In the genomic region with DNA sequence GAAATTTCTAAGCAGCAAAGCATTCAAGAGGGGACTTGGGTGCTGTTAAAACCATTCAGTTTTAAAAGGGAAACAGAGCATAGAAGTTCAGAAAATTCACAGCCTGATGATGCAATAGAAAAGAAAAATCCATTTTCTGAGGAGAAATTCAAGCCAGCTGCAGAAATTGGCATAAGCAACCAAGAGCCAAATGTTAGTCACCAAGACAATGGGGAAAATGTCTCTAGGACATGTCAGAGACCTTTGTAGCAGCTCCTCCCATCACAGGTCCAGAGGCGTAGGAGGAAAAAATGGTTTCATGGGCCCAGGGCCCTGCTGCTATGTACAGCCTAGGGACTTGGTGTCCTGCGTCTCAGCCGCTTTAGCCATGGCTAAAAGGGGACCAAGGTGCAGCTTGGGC, we compare ENCODE assay signal across 30 cellular contexts. TPM values are rescaled to one million over a fixed set of nuclear protein-coding genes. Genes with fewer than 3 reads are reported as not detected.
"Had no signal": no experiment of that assay in that cellular context is flagged by ENCODE, and none has a peak within 500 bp of the region (broad histone marks: within the 10 kb centered on the region; RNA-seq: fewer than 3 reads in every experiment).

No MANE protein-coding gene starts in this region.

- DNase-seq: activated CD4-positive, alpha-beta T cell treated with anti-CD3 and anti-CD28 coated beads for 36 hours; activated CD4-positive, CD25-positive, alpha-beta regulatory T cell; activated CD8-positive, alpha-beta memory T cell treated with anti-CD3 and anti-CD28 coated beads, Interleukin-2, amount 10 ng/mL, durations not matched to agents 7 days and 5 days; activated CD8-positive, alpha-beta T cell treated with anti-CD3 and anti-CD28 coated beads, Interleukin-2, amount 10 ng/mL, durations not matched to agents 7 days and 5 days; activated naive CD8-positive, alpha-beta T cell treated with anti-CD3 and anti-CD28 coated beads, Interleukin-2, amount 50 U/mL, for 24 hours; activated T-cell treated with anti-CD3 and anti-CD28 coated beads, Interleukin-2, amount 50 U/mL, for 48 hours; body of pancreas; dorsolateral prefrontal cortex; effector memory CD8-positive, alpha-beta T cell; head of caudate nucleus; hippocampal formation; left cardiac atrium; mammary epithelial cell; naive thymus-derived CD8-positive, alpha-beta T cell; nucleus accumbens; pancreas; retina; sigmoid colon; stimulated activated CD4-positive, alpha-beta T cell treated with anti-CD3 and anti-CD28 coated beads, Interleukin-1b, Interleukin-23, amount 100 ng/mL, for 48 hours; stimulated activated CD4-positive, alpha-beta T cell treated with anti-CD3 and anti-CD28 coated beads, Interleukin-4, amount 100 ng/mL, for 4 hours; stimulated activated CD8-positive, alpha-beta memory T cell treated with anti-CD3 and anti-CD28 coated beads, Interleukin-4, amount 100 ng/mL, for 48 hours; stimulated activated naive CD8-positive, alpha-beta T cell treated with anti-CD3 and anti-CD28 coated beads, Interleukin-15, amount 100 ng/mL, for 72 hours; substantia nigra had no signal

- H3K27me3 ChIP-seq: body of pancreas, dorsolateral prefrontal cortex, gastroesophageal sphincter, pancreas, sigmoid colon, tibial nerve had no signal

- H3K27ac ChIP-seq: body of pancreas, dorsolateral prefrontal cortex, gastroesophageal sphincter, pancreas, prostate gland, sigmoid colon, tibial nerve had no signal

- H3K9me3 ChIP-seq: body of pancreas, gastroesophageal sphincter, pancreas, prostate gland, sigmoid colon had no signal

- H3K4me3 ChIP-seq: body of pancreas, dorsolateral prefrontal cortex, gastroesophageal sphincter, pancreas, prostate gland, sigmoid colon, smooth muscle cell, tibial nerve had no signal

- H3K4me2 ChIP-seq: smooth muscle cell had no signal

- H3K4me1 ChIP-seq: body of pancreas, pancreas, prostate gland had no signal

- H3K36me3 ChIP-seq: gastroesophageal sphincter, pancreas, prostate gland, sigmoid colon, tibial nerve had no signal

- ATAC-seq: activated CD4-positive, alpha-beta T cell treated with anti-CD3 and anti-CD28 coated beads for 36 hours; activated CD8-positive, alpha-beta memory T cell treated with anti-CD3 and anti-CD28 coated beads, Interleukin-2, amount 10 ng/mL, durations not matched to agents 7 days and 5 days; activated CD8-positive, alpha-beta T cell treated with anti-CD3 and anti-CD28 coated beads, Interleukin-2, amount 10 ng/mL, durations not matched to agents 7 days and 5 days; activated naive CD8-positive, alpha-beta T cell treated with anti-CD3 and anti-CD28 coated beads, Interleukin-2, amount 50 U/mL, for 24 hours; body of pancreas; effector memory CD8-positive, alpha-beta T cell; gastroesophageal sphincter; left cardiac atrium; naive thymus-derived CD8-positive, alpha-beta T cell; pancreas; stimulated activated memory B cell treated with anti-CD40 and anti-IgM and Interleukin-4, amounts not matched to agents 10 μg/mL and 1 μg/mL and 100 μg/mL, for 72 hours; stimulated activated naive CD8-positive, alpha-beta T cell treated with anti-CD3 and anti-CD28 coated beads, Interleukin-15, amount 100 ng/mL, for 72 hours had no signal

RNA-seq across cellular contexts. Expression of gene IRAG1, which starts 5.5 kb away (rescaled TPM):
- total RNA-seq: activated CD4-positive, alpha-beta T cell treated with anti-CD3 and anti-CD28 coated beads for 36 hours; activated CD8-positive, alpha-beta memory T cell treated with anti-CD3 and anti-CD28 coated beads, Interleukin-2, amount 10 ng/mL, durations not matched to agents 7 days and 5 days; activated CD8-positive, alpha-beta T cell treated with anti-CD3 and anti-CD28 coated beads, Interleukin-2, amount 10 ng/mL, durations not matched to agents 7 days and 5 days; activated T-helper 2 cell treated with anti-CD3 and anti-CD28 coated beads, Interferon-gamma antibody, Interleukin-2, Interleukin-4, amounts not matched to agents 10 μg/mL and 5 μg/mL and 100 μg/mL, durations not matched to agents 14 hours and 24 hours and 36 hours; naive thymus-derived CD8-positive, alpha-beta T cell; T-helper 1 cell treated with Interleukin-12 subunit alpha and Interleukin-12 subunit beta and Interleukin-4 antibody, amounts not matched to agents 30 ng/mL and 1 ng/mL, for 36 hours had no signal
- polyA plus RNA-seq: naive thymus-derived CD8-positive, alpha-beta T cell had no signal
